In genomic region chr10:70887804-70888800, GRCh38 we compare ENCODE assay signal across 8 cellular contexts. TPM values are rescaled to one million over a fixed set of nuclear protein-coding genes. Genes with fewer than 3 reads are reported as not detected.
A peak's percentile ranks its signal among the peaks of the same experiment; 100 is the strongest.
DNase-seq lines count a peak whose midpoint lies in the region; ATAC-seq and TF ChIP-seq lines count a peak whose summit lies in the region.

PCBD1 (minus strand) TSS chr10:70888565; CDS start chr10:70888533, 32 bp downstream.

- H3K4me1 Mint-ChIP-seq in CD8-positive, alpha-beta T cell (ENCODE audit: low read depth), result peaks cover 14% of the 10 kb centered on the region

- H3K4me3 Mint-ChIP-seq in CD8-positive, alpha-beta T cell, result peak within 1 kb of the TSS; percentile 89

- DNase-seq in CD8-positive, alpha-beta T cell, result peak; percentile 36 to 80 (median 66)
- DNase-seq in HK-2 (ENCODE audit: unreplicated experiment) (peak; percentile 85), RWPE1 (ENCODE audit: low spot score) (peak; percentile 72), germinal center (ENCODE audit: low spot score) (peak; percentile 87), nucleus accumbens (lab: John Stamatoyannopoulos, UW) (peak in 50 of 56 donors; percentile 10 to 86 (median 46)), suprapubic skin (ENCODE audit: low spot score in 2 of 2) (peak in 1 of 2 donors; percentile 85)
- DNase-seq in activated naive CD4-positive, alpha-beta T cell (lab: John Stamatoyannopoulos, UW), result peak; percentile 20 to 74 (median 26)

- peak; percentile 93 for ATAC-seq in CD8-positive, alpha-beta T cell
- ATAC-seq in GM19395 (IDR thresholded peaks at IDR 0.05; ENCODE audit: unreplicated experiment), result peak; percentile 83

- no peaks in the 10 kb centered on the region for H3K9me3 Mint-ChIP-seq in CD8-positive, alpha-beta T cell

- H3K27me3 ChIP-seq in CD8-positive, alpha-beta T cell (ENCODE audit: insufficient read depth, low read length), result no peaks in the 10 kb centered on the region
- H3K27me3 ChIP-seq in suprapubic skin, result no peaks in the 10 kb centered on the region

- H3K36me3 ChIP-seq in CD8-positive, alpha-beta T cell (ENCODE audit: insufficient read depth, low read length), result no peaks in the 10 kb centered on the region
- H3K36me3 ChIP-seq in suprapubic skin, result peaks cover 17% of the 10 kb centered on the region

- peaks cover 17% of the 10 kb centered on the region for H3K36me3 Mint-ChIP-seq in CD8-positive, alpha-beta T cell

- CTCF ChIA-PET in CD8-positive, alpha-beta T cell (lab: Charles Lee), result interaction anchor here (1.3 to 2.8 kb wide), 4 partner anchors 10 to 338 kb away, joined by 3 to 13 read pairs (median 7); no protein-coding TSS in a partner anchor
- CTCF ChIA-PET in RWPE1 (lab: Yijun Ruan, JAX), result interaction anchor here (0.6 to 1.2 kb wide), 6 partner anchors 9 to 410 kb away, joined by 3 to 4 read pairs (median 4); no protein-coding TSS in a partner anchor

- H3K4me3 ChIP-seq in CD8-positive, alpha-beta T cell (ENCODE audit: low read depth, low read length), result peak within 1 kb of the TSS; percentile 69
- peak within 1 kb of the TSS; percentile 89 for H3K4me3 ChIP-seq in suprapubic skin

- H3K4me1 ChIP-seq in CD8-positive, alpha-beta T cell (ENCODE audit: insufficient read depth, low read length), result peaks cover 16% of the 10 kb centered on the region
- H3K4me1 ChIP-seq in suprapubic skin, result peaks cover 18% of the 10 kb centered on the region

- no peaks in the 10 kb centered on the region for H3K27me3 Mint-ChIP-seq in CD8-positive, alpha-beta T cell (ENCODE audit: low read depth)

- POLR2A ChIA-PET in CD8-positive, alpha-beta T cell (lab: Charles Lee), result interaction anchor here (1.0 to 1.7 kb wide), 2 partner anchors 10 to 485 kb away, joined by 3 to 8 read pairs; partner anchors contain the start of gene EIF4EBP2
- POLR2A ChIA-PET in RWPE1 (lab: Yijun Ruan, JAX; ENCODE audit: low non-redundant PET), result interaction anchor here (0.6 kb wide), 1 partner anchor 15 kb away, joined by 3 read pairs; no protein-coding TSS in a partner anchor

- no peak for TF ChIP-seq EP300 in suprapubic skin (IDR thresholded peaks at IDR 0.05)

- intact Hi-C loops in CD8-positive, alpha-beta T cell (cut with DNase I, micrococcal nuclease), result loop anchor here in 1 of 2 experiments (1.0 to 5.0 kb wide), 4 partner anchors 8 to 484 kb away; partner anchors contain the start of genes EIF4EBP2, PALD1 and SGPL1

- peak within 1 kb of the TSS; percentile 91 for H3K27ac Mint-ChIP-seq in CD8-positive, alpha-beta T cell

- H3K9me3 ChIP-seq in CD8-positive, alpha-beta T cell (ENCODE audit: low read length), result no peaks in the 10 kb centered on the region
- no peaks in the 10 kb centered on the region for H3K9me3 ChIP-seq in suprapubic skin

- under 1% methylated on average over 16 of the region's 85 CpGs for WGBS in suprapubic skin

- TF ChIP-seq CTCF in CD8-positive, alpha-beta T cell (IDR thresholded peaks at IDR 0.05), result no peak
- TF ChIP-seq CTCF in RWPE1 (conservative IDR thresholded peaks at IDR 0.05; ENCODE audit: low read depth) (no peak), suprapubic skin (IDR thresholded peaks at IDR 0.05) (no peak)

- H3K27ac ChIP-seq in CD8-positive, alpha-beta T cell (ENCODE audit: low read depth, low read length), result peak within 1 kb of the TSS; percentile 65
- H3K27ac ChIP-seq in RWPE1, result peak within 1 kb of the TSS; percentile 60
- peak within 1 kb of the TSS; percentile 86 for H3K27ac ChIP-seq in suprapubic skin

- TF ChIP-seq POLR2A in suprapubic skin (IDR thresholded peaks at IDR 0.05), result peak in 1 of 2 donors; percentile 30

RNA-seq across cellular contexts. Expression of gene PCBD1, which starts in this region (rescaled TPM):
- 1 to 10 TPM; 4.3 to 4.5 TPM for total RNA-seq in CD8-positive, alpha-beta T cell
- total RNA-seq in suprapubic skin, result 10 to 100 TPM; 24.2 to 47.0 (median 35.2) TPM

Comparison
In these comparisons a context has a peak if more than half of its experiments do, and no peak if none do; other contexts are left out.
1. RNA of gene PCBD1 (total RNA-seq): 24.2 to 47.0 TPM in suprapubic skin; 4.3 to 4.5 TPM in CD8-positive, alpha-beta T cell; every median in the first group is over 4 times any median in the second.
2. Peak in every context shown above with its lines, with median percentiles within 50 percentile points of each other: H3K27ac ChIP-seq.